Comparison of ENCODE assay signal across 8 cellular contexts in the genomic region with DNA sequence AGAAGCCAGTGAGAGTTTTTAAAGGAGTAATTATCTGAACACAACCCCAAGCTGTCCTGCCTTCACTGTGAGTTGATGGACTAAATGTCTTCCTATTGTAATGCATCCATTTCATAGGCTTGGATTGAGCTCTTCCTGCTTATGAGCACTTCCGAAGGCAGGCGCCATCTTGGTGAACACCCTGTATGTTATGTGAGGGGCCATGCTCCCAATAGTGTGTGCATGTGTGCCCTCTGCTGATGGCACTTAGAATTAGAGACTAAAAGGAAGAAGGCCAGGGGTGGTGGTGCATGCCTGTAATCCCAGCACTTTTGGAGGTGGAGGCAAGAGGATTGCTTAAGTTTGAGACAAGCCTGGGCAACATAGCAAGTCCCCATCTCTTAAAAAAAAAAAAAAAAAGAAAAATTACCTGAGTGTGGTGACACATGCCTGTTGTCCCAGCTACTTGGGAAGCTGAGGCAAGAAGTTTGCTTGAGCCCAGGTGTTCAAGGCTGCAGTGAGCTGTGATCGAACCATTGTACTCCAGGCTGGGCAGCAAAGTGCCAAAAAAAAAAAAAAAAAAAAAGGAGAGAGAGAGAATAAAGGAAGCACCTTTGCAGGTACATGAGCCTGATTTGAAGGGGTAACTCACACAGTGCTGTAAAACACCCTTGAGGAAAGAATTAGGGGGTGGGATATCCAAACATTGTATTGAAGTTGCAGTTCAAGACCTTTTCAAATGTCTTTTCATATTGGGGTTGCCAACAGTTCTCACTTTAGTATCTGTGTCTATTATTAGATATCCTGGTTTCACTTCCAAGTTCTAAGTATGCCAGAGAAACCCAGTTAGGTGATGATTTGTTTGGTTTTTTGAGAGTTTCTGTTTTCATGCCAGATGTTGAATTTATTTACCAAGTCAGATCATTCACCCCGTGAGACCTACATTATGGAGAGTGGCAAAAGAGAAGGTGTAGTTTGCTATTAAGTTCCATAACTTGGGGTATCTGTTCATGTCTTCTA.
DNase-seq lines count a peak whose midpoint lies in the region; ATAC-seq and TF ChIP-seq lines count a peak whose summit lies in the region.

No MANE protein-coding gene starts in this region.

- no peaks in the 10 kb centered on the region for H3K27me3 ChIP-seq in foreskin keratinocyte

- CTCF ChIA-PET in HEK293T (lab: Yijun Ruan, JAX): interaction anchor here (0.6 to 2.1 kb wide), 3 partner anchors 16 to 575 kb away, joined by 3 to 6 read pairs (median 6); no protein-coding TSS in a partner anchor

- peak; percentile 28 for TF ChIP-seq CTCF in foreskin keratinocyte (conservative IDR thresholded peaks at IDR 0.05)

- H3K27ac ChIP-seq in foreskin keratinocyte: no peak overlapping the region

- peaks cover 21% of the 10 kb centered on the region for H3K4me1 ChIP-seq in foreskin keratinocyte

- DNase-seq in EH (ENCODE audit: low read depth) (peak; percentile 38), RKO (ENCODE audit: low spot score) (peak; percentile 18), foreskin keratinocyte (peak in 1 of 2 donors; percentile 26), HEK293T (ENCODE audit: extremely low spot score) (no peak), GOT3 (lab: John Stamatoyannopoulos, UW) (no peak), retina (no peak)

- POLR2A ChIA-PET in HEK293T (lab: Yijun Ruan, JAX): no interaction called here

- peak; percentile 42 for ATAC-seq in GM19351 (IDR thresholded peaks at IDR 0.05; ENCODE audit: unreplicated experiment)
- peak; percentile 52 for ATAC-seq in HG03196 (IDR thresholded peaks at IDR 0.05; ENCODE audit: unreplicated experiment)
- no peak for ATAC-seq in foreskin keratinocyte

TF ChIP-seq in HEK293T, 16 proteins besides CTCF, POLR2A, EP300 and RAD21:
- TF ChIP-seq FOXK2 (IDR thresholded peaks at IDR 0.05): no peak
TF ChIP-seq in HEK293T: peak in this region for 0.

Comparison
In these comparisons a context has a peak if more than half of its experiments do, and no peak if none do; other contexts are left out.
1. DNase-seq: peak in EH (single experiment) and RKO (single experiment); none in HEK293T (single experiment), GOT3 (single experiment) and retina (single experiment).